8 cellular contexts compared by ENCODE assay signal in genomic region chr9:132943677-132944293, GRCh38. TPM values are rescaled to one million over a fixed set of nuclear protein-coding genes. Genes with fewer than 3 reads are reported as not detected.
DNase-seq lines count a peak whose midpoint lies in the region; ATAC-seq and TF ChIP-seq lines count a peak whose summit lies in the region.

No MANE protein-coding gene starts in this region.

- H3K9me3 ChIP-seq in heart right ventricle: no peaks in the 10 kb centered on the region
- no peaks in the 10 kb centered on the region for H3K9me3 ChIP-seq in iPS-20b (ENCODE audit: insufficient read depth, low read depth, low read length)
- H3K9me3 ChIP-seq in stomach: no peaks in the 10 kb centered on the region

- POLR2A ChIA-PET in activated naive CD8-positive, alpha-beta T cell treated with anti-CD3 and anti-CD28 coated beads, Interleukin-2, amount 10 ng/mL, durations not matched to agents 7 days and 5 days (lab: Charles Lee): interaction anchor here (0.7 to 2.1 kb wide), 6 partner anchors 10 to 95 kb away, joined by 3 to 15 read pairs (median 4); partner anchors contain the start of genes GTF3C5 and SPACA9

- H3K36me3 ChIP-seq in heart right ventricle: no peaks in the 10 kb centered on the region
- H3K36me3 ChIP-seq in iPS-20b (ENCODE audit: insufficient read depth, low read depth, low read length): no peaks in the 10 kb centered on the region
- no peaks in the 10 kb centered on the region for H3K36me3 ChIP-seq in stomach

- no peak for TF ChIP-seq EP300 in stomach (IDR thresholded peaks at IDR 0.05)

- WGBS in heart right ventricle, 2 donors: 1 to 2% methylated on average over 24 of the region's 24 CpGs
- WGBS in stomach, 5 donors: 1 to 2% (median 1%) methylated on average over 22 to 24 of the region's 24 CpGs

- TF ChIP-seq POLR2A in stomach (IDR thresholded peaks at IDR 0.05): no peak

- H3K9me3 Mint-ChIP-seq in activated naive CD8-positive, alpha-beta T cell treated with anti-CD3 and anti-CD28 coated beads, Interleukin-2, amount 10 ng/mL, durations not matched to agents 7 days and 5 days: no peaks in the 10 kb centered on the region

- no peaks in the 10 kb centered on the region for H3K27me3 Mint-ChIP-seq in activated naive CD8-positive, alpha-beta T cell treated with anti-CD3 and anti-CD28 coated beads, Interleukin-2, amount 10 ng/mL, durations not matched to agents 7 days and 5 days

- no peaks in the 10 kb centered on the region for H3K27me3 ChIP-seq in heart right ventricle
- no peaks in the 10 kb centered on the region for H3K27me3 ChIP-seq in iPS-20b (ENCODE audit: insufficient read depth, low read length)
- H3K27me3 ChIP-seq in stomach: no peaks in the 10 kb centered on the region

- H3K27ac ChIP-seq in heart right ventricle (peak overlapping the region; percentile 82 to 100 (median 98)), iPS-20b (ENCODE audit: low read length) (peak overlapping the region; percentile 98), stomach (peak overlapping the region; percentile 93 to 97 (median 95))

- peak overlapping the region; percentile 89 for H3K4me3 Mint-ChIP-seq in activated naive CD8-positive, alpha-beta T cell treated with anti-CD3 and anti-CD28 coated beads, Interleukin-2, amount 10 ng/mL, durations not matched to agents 7 days and 5 days

- peak overlapping the region; percentile 97 for H3K9ac ChIP-seq in iPS-20b (ENCODE audit: low read depth, low read length)

- peaks cover 22% of the 10 kb centered on the region for H3K4me1 Mint-ChIP-seq in activated naive CD8-positive, alpha-beta T cell treated with anti-CD3 and anti-CD28 coated beads, Interleukin-2, amount 10 ng/mL, durations not matched to agents 7 days and 5 days

- H3K4me3 ChIP-seq in heart right ventricle (peak overlapping the region; percentile 73 to 100 (median 99)), iPS-20b (ENCODE audit: low read length) (peak overlapping the region; percentile 91), stomach (peak overlapping the region; percentile 81 to 100 (median 98))

- ATAC-seq in heart right ventricle: peak in 3 of 8 donors; percentile 1 to 40 (median 3)
- no peak for ATAC-seq in Right ventricle myocardium superior (ENCODE audit: poor library complexity)
- peak; percentile 4 for ATAC-seq in HG03565 (IDR thresholded peaks at IDR 0.05; ENCODE audit: unreplicated experiment)
- ATAC-seq in activated naive CD8-positive, alpha-beta T cell treated with anti-CD3 and anti-CD28 coated beads, Interleukin-2, amount 10 ng/mL, durations not matched to agents 7 days and 5 days (ENCODE audit: low read depth): no peak
- ATAC-seq in GM18519 (IDR thresholded peaks at IDR 0.05; ENCODE audit: low FRiP score, unreplicated experiment): no peak

- no peak for TF ChIP-seq CTCF in heart right ventricle (IDR thresholded peaks at IDR 0.05)
- no peak for TF ChIP-seq CTCF in stomach (IDR thresholded peaks at IDR 0.05)

- no peak for DNase-seq in heart right ventricle
- DNase-seq in Right ventricle myocardium superior: no peak
- DNase-seq in activated naive CD8-positive, alpha-beta T cell treated with anti-CD3 and anti-CD28 coated beads, Interleukin-2, amount 10 ng/mL, durations not matched to agents 7 days and 5 days: no peak
- no peak for DNase-seq in stomach
- no peak for DNase-seq in NCI-H128 (lab: John Stamatoyannopoulos, UW; ENCODE audit: unreplicated experiment)

- H3K27ac Mint-ChIP-seq in activated naive CD8-positive, alpha-beta T cell treated with anti-CD3 and anti-CD28 coated beads, Interleukin-2, amount 10 ng/mL, durations not matched to agents 7 days and 5 days: peak overlapping the region; percentile 80

- intact Hi-C loops in heart right ventricle (cut with DNase I) (loop anchor here in 1 of 10 donors (10.0 kb wide), 1 partner anchor 589 kb away; the partner anchor contains the start of gene SETX), Right ventricle myocardium superior (cut with DNase I) (no loop called here), stomach (cut with DNase I; ENCODE audit: low total_unique reads) (no loop called here)

- H3K36me3 Mint-ChIP-seq in activated naive CD8-positive, alpha-beta T cell treated with anti-CD3 and anti-CD28 coated beads, Interleukin-2, amount 10 ng/mL, durations not matched to agents 7 days and 5 days: no peaks in the 10 kb centered on the region

- H3K4me1 ChIP-seq in heart right ventricle (peaks cover 0 to 69% (median 42%) of the 10 kb centered on the region in 9 donors), iPS-20b (ENCODE audit: insufficient read depth, low read length) (peaks cover 14% of the 10 kb centered on the region; the same call in 1 of the 2 replicates), stomach (peaks cover 19 to 35% (median 26%) of the 10 kb centered on the region in 4 donors)

RNA-seq across cellular contexts. Expression of gene TSC1, which starts 0.6 kb away (rescaled TPM):
- 10 to 100 TPM; 40.2 to 72.9 (median 55.5) TPM for total RNA-seq in heart right ventricle
- polyA plus RNA-seq in heart right ventricle: 10 to 100 TPM in 1 of 2 donors, 1 to 10 TPM in 1; 7.7 to 22.8 TPM
- 45.9 TPM for total RNA-seq in Right ventricle myocardium superior
- 10 to 100 TPM; 38.5 to 43.0 TPM for total RNA-seq in activated naive CD8-positive, alpha-beta T cell treated with anti-CD3 and anti-CD28 coated beads, Interleukin-2, amount 10 ng/mL, durations not matched to agents 7 days and 5 days
- total RNA-seq in stomach: 100 to 1,000 TPM in 1 of 5 donors, 10 to 100 TPM in 4; 23.2 to 120 (median 49.9) TPM
- 10 to 100 TPM in 1 of 3 donors, 1 to 10 TPM in 2; 6.7 to 10.3 (median 7.1) TPM for polyA plus RNA-seq in stomach

RNA-seq across cellular contexts. Expression of gene GFI1B, which starts 34.7 kb away (rescaled TPM):
- total RNA-seq in heart right ventricle: under 1 TPM in 7 of 10 donors, not detected in 3; 0.11 to 0.49 (median 0.33) TPM
- polyA plus RNA-seq in heart right ventricle: under 1 TPM in 1 of 2 donors, not detected in 1; 0.06 TPM
- total RNA-seq in Right ventricle myocardium superior: not detected
- not detected for total RNA-seq in activated naive CD8-positive, alpha-beta T cell treated with anti-CD3 and anti-CD28 coated beads, Interleukin-2, amount 10 ng/mL, durations not matched to agents 7 days and 5 days
- total RNA-seq in stomach: 1 to 10 TPM in 1 of 5 donors, not detected in 4; 1.0 TPM
- polyA plus RNA-seq in stomach: not detected
